ENCODE assay signal across 8 cellular contexts in genomic region chr5:52744867-52745458, GRCh38. TPM values are rescaled to one million over a fixed set of nuclear protein-coding genes. Genes with fewer than 3 reads are reported as not detected.
A peak's percentile ranks its signal among the peaks of the same experiment; 100 is the strongest.
DNase-seq lines count a peak whose midpoint lies in the region; ATAC-seq, FAIRE-seq and TF ChIP-seq lines count a peak whose summit lies in the region.
"Not testable (repeated sequence)": the region's sequence is repeated elsewhere in the genome, so short reads cannot be mapped to it uniquely, and the experiment has no call there.
"Had no signal": no experiment of that assay in that cellular context is flagged by ENCODE, and none has a peak within 500 bp of the region (broad histone marks: within the 10 kb centered on the region; RNA-seq: fewer than 3 reads in every experiment).

No MANE protein-coding gene starts in this region.

- H3K9ac ChIP-seq in DND-41 (ENCODE audit: low read depth, low read length); astrocyte (ENCODE audit: low read length): not testable (repeated sequence)

- not testable (repeated sequence) for H2AFZ ChIP-seq in DND-41 (ENCODE audit: low read depth, low read length); astrocyte (ENCODE audit: low read depth, low read length)

- not testable (repeated sequence) for H3K27me3 Mint-ChIP-seq in activated CD4-positive, alpha-beta memory T cell treated with anti-CD3 and anti-CD28 coated beads, Interleukin-2, amount 10 ng/mL, durations not matched to agents 7 days and 5 days; activated naive CD4-positive, alpha-beta T cell treated with anti-CD3 and anti-CD28 coated beads, Interleukin-2, amount 10 ng/mL, durations not matched to agents 7 days and 5 days; astrocyte (ENCODE audit: low read depth, unreplicated experiment); effector memory CD8-positive, alpha-beta T cell

- POLR2A ChIA-PET in activated CD4-positive, alpha-beta memory T cell treated with anti-CD3 and anti-CD28 coated beads, Interleukin-2, amount 10 ng/mL, durations not matched to agents 7 days and 5 days (lab: Charles Lee), result interaction anchor here (1.4 to 2.6 kb wide), 2 partner anchors 31 to 56 kb away, joined by 4 to 5 read pairs; no protein-coding TSS in a partner anchor

- H3K9me3 Mint-ChIP-seq in activated CD4-positive, alpha-beta memory T cell treated with anti-CD3 and anti-CD28 coated beads, Interleukin-2, amount 10 ng/mL, durations not matched to agents 7 days and 5 days; activated naive CD4-positive, alpha-beta T cell treated with anti-CD3 and anti-CD28 coated beads, Interleukin-2, amount 10 ng/mL, durations not matched to agents 7 days and 5 days; astrocyte (ENCODE audit: unreplicated experiment); effector memory CD8-positive, alpha-beta T cell: not testable (repeated sequence)

- FAIRE-seq in astrocyte (lab: Jason Lieb, UNC); small intestine (lab: Jason Lieb, UNC): not testable (repeated sequence)

- H3K27ac ChIP-seq in DND-41 (ENCODE audit: low read length); astrocyte (ENCODE audit: low read depth, low read length): not testable (repeated sequence)
- H3K27ac ChIP-seq in small intestine (ENCODE audit: low read depth in 1 of 2, low read length in 1 of 2), result peak overlapping the region; percentile 39 to 54

- 85 to 94% (median 90%) methylated on average over 2 of the region's 2 CpGs for WGBS in small intestine, 3 donors

- TF ChIP-seq CTCF in DND-41 (IDR thresholded peaks at IDR 0.05; ENCODE audit: borderline replicate concordance, extremely low read depth, low read length, poor library complexity, severe bottlenecking); astrocyte (IDR thresholded peaks at IDR 0.05; ENCODE audit: insufficient read depth, low read depth, low read length): not testable (repeated sequence)

- H3K27ac Mint-ChIP-seq in activated CD4-positive, alpha-beta memory T cell treated with anti-CD3 and anti-CD28 coated beads, Interleukin-2, amount 10 ng/mL, durations not matched to agents 7 days and 5 days, result peak overlapping the region; percentile 24
- peak overlapping the region; percentile 21 for H3K27ac Mint-ChIP-seq in activated naive CD4-positive, alpha-beta T cell treated with anti-CD3 and anti-CD28 coated beads, Interleukin-2, amount 10 ng/mL, durations not matched to agents 7 days and 5 days
- not testable (repeated sequence) for H3K27ac Mint-ChIP-seq in astrocyte (ENCODE audit: unreplicated experiment)
- H3K27ac Mint-ChIP-seq in effector memory CD8-positive, alpha-beta T cell, result peak overlapping the region; percentile 71 to 92

- H3K79me2 ChIP-seq in DND-41 (ENCODE audit: insufficient read depth, low read length); astrocyte (ENCODE audit: insufficient read depth, low read length): not testable (repeated sequence)

- not testable (repeated sequence) for H3K4me3 ChIP-seq in DND-41 (ENCODE audit: low read depth in 1 of 2, low read length in 2 of 2); astrocyte (ENCODE audit: insufficient read depth, low read depth, low read length); small intestine (ENCODE audit: low read depth in 1 of 2, low read length in 2 of 2)

- H3K4me2 ChIP-seq in DND-41 (ENCODE audit: insufficient read depth, low read length); astrocyte (ENCODE audit: low read length): not testable (repeated sequence)

- ATAC-seq in DND-41 (ENCODE audit: insufficient read depth, low read depth), result 0 out of 3 replicates have a peak, but pooled peaks have one; percentile 9
- ATAC-seq in effector memory CD8-positive, alpha-beta T cell (replicated peaks), result not testable (repeated sequence)

- peak; percentile 45 for DNase-seq in DND-41
- DNase-seq in SW480 (ENCODE audit: low spot score), result peak; percentile 54
- DNase-seq in activated CD4-positive, alpha-beta memory T cell treated with anti-CD3 and anti-CD28 coated beads, Interleukin-2, amount 10 ng/mL, durations not matched to agents 7 days and 5 days; astrocyte (ENCODE audit: low read depth); effector memory CD8-positive, alpha-beta T cell; small intestine: not testable (repeated sequence)
- peak; percentile 21 for DNase-seq in activated naive CD4-positive, alpha-beta T cell treated with anti-CD3 and anti-CD28 coated beads, Interleukin-2, amount 10 ng/mL, durations not matched to agents 7 days and 5 days

- not testable (repeated sequence) for H3K9me3 ChIP-seq in DND-41 (ENCODE audit: insufficient read depth, low read length, severe bottlenecking); astrocyte (ENCODE audit: insufficient read depth, low read depth, low read length); small intestine (ENCODE audit: control insufficient read depth, low read depth)

- H3K36me3 Mint-ChIP-seq in activated CD4-positive, alpha-beta memory T cell treated with anti-CD3 and anti-CD28 coated beads, Interleukin-2, amount 10 ng/mL, durations not matched to agents 7 days and 5 days (ENCODE audit: low read depth), result peaks cover 12% of the 10 kb centered on the region
- not testable (repeated sequence) for H3K36me3 Mint-ChIP-seq in activated naive CD4-positive, alpha-beta T cell treated with anti-CD3 and anti-CD28 coated beads, Interleukin-2, amount 10 ng/mL, durations not matched to agents 7 days and 5 days; astrocyte (ENCODE audit: low read depth, unreplicated experiment); effector memory CD8-positive, alpha-beta T cell (ENCODE audit: insufficient read depth)

- peaks cover 37% of the 10 kb centered on the region for H3K4me1 ChIP-seq in DND-41 (ENCODE audit: insufficient read depth, low read length)
- not testable (repeated sequence) for H3K4me1 ChIP-seq in astrocyte (ENCODE audit: insufficient read depth, low read length); small intestine (ENCODE audit: control insufficient read depth in 2 of 2, insufficient read depth in 1 of 2, low read depth in 1 of 2, low read length in 1 of 2)

- peaks cover 64% of the 10 kb centered on the region for H3K4me1 Mint-ChIP-seq in activated CD4-positive, alpha-beta memory T cell treated with anti-CD3 and anti-CD28 coated beads, Interleukin-2, amount 10 ng/mL, durations not matched to agents 7 days and 5 days
- H3K4me1 Mint-ChIP-seq in activated naive CD4-positive, alpha-beta T cell treated with anti-CD3 and anti-CD28 coated beads, Interleukin-2, amount 10 ng/mL, durations not matched to agents 7 days and 5 days, result peaks cover 53% of the 10 kb centered on the region
- H3K4me1 Mint-ChIP-seq in astrocyte (ENCODE audit: low read depth, unreplicated experiment), result peaks cover 18% of the 10 kb centered on the region
- peaks cover 34 to 50% of the 10 kb centered on the region in 2 donors for H3K4me1 Mint-ChIP-seq in effector memory CD8-positive, alpha-beta T cell (ENCODE audit: low read depth in 2 of 2)

- H4K20me1 ChIP-seq in DND-41 (ENCODE audit: insufficient read depth, low read length); astrocyte (ENCODE audit: insufficient read depth, low read length): not testable (repeated sequence)

- H3K27me3 ChIP-seq in DND-41 (ENCODE audit: insufficient read depth, low read length, poor library complexity); astrocyte (ENCODE audit: insufficient read depth, low read length); small intestine (ENCODE audit: control insufficient read depth in 2 of 2, insufficient read depth in 2 of 2, low read length in 2 of 2): not testable (repeated sequence)

- H3K36me3 ChIP-seq in DND-41 (ENCODE audit: insufficient read depth, low read length); astrocyte (ENCODE audit: insufficient read depth, low read length); small intestine (ENCODE audit: control insufficient read depth in 2 of 2, insufficient read depth in 2 of 2, low read length in 2 of 2): not testable (repeated sequence)

- H3K4me3 Mint-ChIP-seq in activated CD4-positive, alpha-beta memory T cell treated with anti-CD3 and anti-CD28 coated beads, Interleukin-2, amount 10 ng/mL, durations not matched to agents 7 days and 5 days; activated naive CD4-positive, alpha-beta T cell treated with anti-CD3 and anti-CD28 coated beads, Interleukin-2, amount 10 ng/mL, durations not matched to agents 7 days and 5 days; effector memory CD8-positive, alpha-beta T cell: not testable (repeated sequence)
- H3K4me3 Mint-ChIP-seq in astrocyte (ENCODE audit: unreplicated experiment), result peak overlapping the region; percentile 27

- CTCF ChIA-PET in activated CD4-positive, alpha-beta memory T cell treated with anti-CD3 and anti-CD28 coated beads, Interleukin-2, amount 10 ng/mL, durations not matched to agents 7 days and 5 days (lab: Charles Lee), result interaction anchor here (1.2 kb wide), 1 partner anchor 17 kb away, joined by 3 read pairs; no protein-coding TSS in a partner anchor
- CTCF ChIA-PET in activated naive CD4-positive, alpha-beta T cell treated with anti-CD3 and anti-CD28 coated beads, Interleukin-2, amount 10 ng/mL, durations not matched to agents 7 days and 5 days (lab: Charles Lee), result not testable (repeated sequence)

RNA-seq across cellular contexts. Expression of gene ITGA1, which starts 42.8 kb away (rescaled TPM):
- 1 to 10 TPM; 4.9 to 8.0 TPM for total RNA-seq in activated CD4-positive, alpha-beta memory T cell treated with anti-CD3 and anti-CD28 coated beads, Interleukin-2, amount 10 ng/mL, durations not matched to agents 7 days and 5 days
- total RNA-seq in astrocyte, result 73.7 and 83.1 TPM in 2 replicates
- 1 to 10 TPM; 1.6 to 7.5 (median 2.4) TPM for polyA plus RNA-seq in small intestine
- total RNA-seq: G401 had no signal

RNA-seq across cellular contexts. Expression of gene PELO, which starts 42.8 kb away (rescaled TPM):
- total RNA-seq in activated CD4-positive, alpha-beta memory T cell treated with anti-CD3 and anti-CD28 coated beads, Interleukin-2, amount 10 ng/mL, durations not matched to agents 7 days and 5 days, result 10 to 100 TPM; 20.6 TPM
- total RNA-seq in astrocyte, result 75.2 and 75.8 TPM in 2 replicates
- polyA plus RNA-seq in small intestine, result 1 to 10 TPM; 4.0 to 9.7 (median 9.0) TPM
